ENCODE assay signal across 13 cellular contexts in the genomic region with DNA sequence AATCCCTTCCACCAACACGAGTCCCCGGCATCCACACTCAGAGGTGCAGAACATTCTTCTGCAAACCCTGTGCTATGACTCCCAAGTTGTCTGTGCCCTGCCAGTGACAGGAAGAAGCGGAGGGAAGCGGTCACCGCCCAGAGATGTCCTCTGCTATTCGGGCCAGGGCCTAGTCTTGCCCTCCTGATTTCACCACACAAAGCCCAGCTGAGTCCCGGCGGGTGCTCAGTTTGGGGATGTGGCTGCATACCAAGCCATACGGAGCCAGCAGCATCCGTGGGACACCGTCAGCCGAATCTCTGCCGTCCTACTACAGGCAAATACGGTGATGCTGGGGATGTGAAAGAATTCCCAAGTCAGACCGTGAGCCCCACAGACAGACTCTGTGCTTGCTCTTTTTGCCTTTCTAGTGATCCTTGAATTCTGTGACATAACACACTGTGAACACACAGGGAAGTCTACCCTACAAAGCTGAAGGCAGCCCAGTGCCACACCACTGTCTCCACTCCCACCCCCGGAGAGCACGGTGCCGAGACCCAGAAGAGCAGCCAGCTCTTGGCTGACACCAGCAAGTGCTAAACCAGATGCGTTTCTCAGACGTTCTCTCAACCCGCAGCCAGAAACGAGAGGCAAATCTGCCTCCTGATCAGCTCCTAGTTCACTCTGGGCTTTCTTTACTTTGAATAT. TPM values are rescaled to one million over a fixed set of nuclear protein-coding genes. Genes with fewer than 3 reads are reported as not detected.
DNase-seq lines count a peak whose midpoint lies in the region; TF ChIP-seq lines count a peak whose summit lies in the region.
"Had no signal": no experiment of that assay in that cellular context is flagged by ENCODE, and none has a peak within 500 bp of the region (broad histone marks: within the 10 kb centered on the region; RNA-seq: fewer than 3 reads in every experiment).

No MANE protein-coding gene starts in this region.

- no peak for DNase-seq in activated naive CD4-positive, alpha-beta T cell treated with anti-CD3 and anti-CD28 coated beads, Interleukin-2, amount 50 U/mL, for 16 hours
- DNase-seq in activated T-helper 2 cell treated with anti-CD3 and anti-CD28 coated beads, Interferon-gamma antibody, Interleukin-2, Interleukin-4, amounts not matched to agents 10 μg/mL and 5 μg/mL and 100 μg/mL, durations not matched to agents 14 hours and 24 hours and 36 hours (ENCODE audit: low spot score), result no peak
- DNase-seq in mesenteric fat pad (ENCODE audit: low spot score) (peak; percentile 72), type B pancreatic cell (ENCODE audit: extremely low spot score, unreplicated experiment) (no peak), NCI-H2196 treated with DMSO at 0.1 percent for 48 hours (lab: John Stamatoyannopoulos, UW; ENCODE audit: unreplicated experiment) (no peak), activated gamma-delta T cell (lab: John Stamatoyannopoulos, UW) (no peak), SK-N-DZ (ENCODE audit: low spot score) (no peak)
- DNase-seq: gastrocnemius medialis; NCI-H146; NCI-H69; stimulated activated CD4-positive, alpha-beta T cell treated with anti-CD3 and anti-CD28 coated beads, Interleukin-4, amount 100 ng/mL, for 1 hour; stimulated activated naive B cell treated with anti-CD40 and anti-IgM and Interleukin-4, amounts not matched to agents 10 μg/mL and 1 μg/mL and 100 μg/mL, for 72 hours had no signal

- peak overlapping the region; percentile 91 for H3K4me3 Mint-ChIP-seq in activated naive CD4-positive, alpha-beta T cell treated with anti-CD3 and anti-CD28 coated beads, Interleukin-2, amount 50 U/mL, for 24 hours
- H3K4me3 Mint-ChIP-seq in activated T-helper 2 cell treated with anti-CD3 and anti-CD28 coated beads, Interferon-gamma antibody, Interleukin-2, Interleukin-4, amounts not matched to agents 10 μg/mL and 5 μg/mL and 100 μg/mL, durations not matched to agents 14 hours and 24 hours and 36 hours (ENCODE audit: low read depth), result peak overlapping the region; percentile 57
- H3K4me3 Mint-ChIP-seq in type B pancreatic cell, result peak overlapping the region; percentile 76

- H3K36me3 Mint-ChIP-seq in activated naive CD4-positive, alpha-beta T cell treated with anti-CD3 and anti-CD28 coated beads, Interleukin-2, amount 50 U/mL, for 24 hours, result no peaks in the 10 kb centered on the region
- H3K36me3 Mint-ChIP-seq in activated T-helper 2 cell treated with anti-CD3 and anti-CD28 coated beads, Interferon-gamma antibody, Interleukin-2, Interleukin-4, amounts not matched to agents 10 μg/mL and 5 μg/mL and 100 μg/mL, durations not matched to agents 14 hours and 24 hours and 36 hours (ENCODE audit: low read depth), result no peaks in the 10 kb centered on the region
- H3K36me3 Mint-ChIP-seq in type B pancreatic cell, result no peaks in the 10 kb centered on the region

- peaks cover 16% of the 10 kb centered on the region for H3K4me1 Mint-ChIP-seq in activated naive CD4-positive, alpha-beta T cell treated with anti-CD3 and anti-CD28 coated beads, Interleukin-2, amount 50 U/mL, for 24 hours
- peaks cover 4% of the 10 kb centered on the region for H3K4me1 Mint-ChIP-seq in activated T-helper 2 cell treated with anti-CD3 and anti-CD28 coated beads, Interferon-gamma antibody, Interleukin-2, Interleukin-4, amounts not matched to agents 10 μg/mL and 5 μg/mL and 100 μg/mL, durations not matched to agents 14 hours and 24 hours and 36 hours (ENCODE audit: low read depth)
- no peaks in the 10 kb centered on the region for H3K4me1 Mint-ChIP-seq in type B pancreatic cell (ENCODE audit: unreplicated experiment)

- no peak for TF ChIP-seq CTCF in type B pancreatic cell (conservative IDR thresholded peaks at IDR 0.05)

- intact Hi-C loops in activated T-helper 2 cell treated with anti-CD3 and anti-CD28 coated beads, Interferon-gamma antibody, Interleukin-2, Interleukin-4, amounts not matched to agents 10 μg/mL and 5 μg/mL and 100 μg/mL, durations not matched to agents 14 hours and 24 hours and 36 hours (cut with micrococcal nuclease), result loop anchor here (5.0 kb wide), 1 partner anchor 142 kb away; no protein-coding TSS in a partner anchor

- no peaks in the 10 kb centered on the region for H3K27me3 Mint-ChIP-seq in activated naive CD4-positive, alpha-beta T cell treated with anti-CD3 and anti-CD28 coated beads, Interleukin-2, amount 50 U/mL, for 24 hours
- peaks cover 31% of the 10 kb centered on the region for H3K27me3 Mint-ChIP-seq in activated T-helper 2 cell treated with anti-CD3 and anti-CD28 coated beads, Interferon-gamma antibody, Interleukin-2, Interleukin-4, amounts not matched to agents 10 μg/mL and 5 μg/mL and 100 μg/mL, durations not matched to agents 14 hours and 24 hours and 36 hours (ENCODE audit: low read depth)
- peaks cover 59% of the 10 kb centered on the region for H3K27me3 Mint-ChIP-seq in type B pancreatic cell

- no peak overlapping the region for H3K27ac Mint-ChIP-seq in activated naive CD4-positive, alpha-beta T cell treated with anti-CD3 and anti-CD28 coated beads, Interleukin-2, amount 50 U/mL, for 24 hours
- H3K27ac Mint-ChIP-seq in activated T-helper 2 cell treated with anti-CD3 and anti-CD28 coated beads, Interferon-gamma antibody, Interleukin-2, Interleukin-4, amounts not matched to agents 10 μg/mL and 5 μg/mL and 100 μg/mL, durations not matched to agents 14 hours and 24 hours and 36 hours, result no peak overlapping the region
- H3K27ac Mint-ChIP-seq in type B pancreatic cell, result no peak overlapping the region
- H3K27ac Mint-ChIP-seq: stimulated activated naive B cell treated with anti-CD40 and anti-IgM and Interleukin-4, amounts not matched to agents 10 μg/mL and 1 μg/mL and 100 μg/mL, for 72 hours had no signal

- H3K9me3 Mint-ChIP-seq in activated naive CD4-positive, alpha-beta T cell treated with anti-CD3 and anti-CD28 coated beads, Interleukin-2, amount 50 U/mL, for 24 hours, result no peaks in the 10 kb centered on the region
- H3K9me3 Mint-ChIP-seq in activated T-helper 2 cell treated with anti-CD3 and anti-CD28 coated beads, Interferon-gamma antibody, Interleukin-2, Interleukin-4, amounts not matched to agents 10 μg/mL and 5 μg/mL and 100 μg/mL, durations not matched to agents 14 hours and 24 hours and 36 hours, result no peaks in the 10 kb centered on the region
- no peaks in the 10 kb centered on the region for H3K9me3 Mint-ChIP-seq in type B pancreatic cell
- H3K9me3 Mint-ChIP-seq: stimulated activated naive B cell treated with anti-CD40 and anti-IgM and Interleukin-4, amounts not matched to agents 10 μg/mL and 1 μg/mL and 100 μg/mL, for 72 hours had no signal

RNA-seq across cellular contexts. Expression of a gene that starts 2.0 kb away (rescaled TPM):
- 17.3 and 18.8 TPM in 2 replicates for total RNA-seq in activated T-helper 2 cell treated with anti-CD3 and anti-CD28 coated beads, Interferon-gamma antibody, Interleukin-2, Interleukin-4, amounts not matched to agents 10 μg/mL and 5 μg/mL and 100 μg/mL, durations not matched to agents 14 hours and 24 hours and 36 hours
- total RNA-seq in mesenteric fat pad, result 18.3 TPM
- total RNA-seq in type B pancreatic cell (ENCODE audit: low replicate concordance), result 8.0 and 12.9 TPM in 2 replicates
- 35.4 and 38.4 TPM in 2 replicates for polyA plus RNA-seq in SK-N-DZ (2014; cell fraction: cytosol; rRNA removed)
- 35.2 and 44.1 TPM in 2 replicates for polyA plus RNA-seq in SK-N-DZ (2014; cell fraction: nucleus; rRNA removed)

RNA-seq across cellular contexts. Expression of a gene that starts 26.2 kb away (rescaled TPM):
- total RNA-seq in activated T-helper 2 cell treated with anti-CD3 and anti-CD28 coated beads, Interferon-gamma antibody, Interleukin-2, Interleukin-4, amounts not matched to agents 10 μg/mL and 5 μg/mL and 100 μg/mL, durations not matched to agents 14 hours and 24 hours and 36 hours, result 2.8 and 3.5 TPM in 2 replicates
- total RNA-seq in mesenteric fat pad (9.0 TPM), type B pancreatic cell (ENCODE audit: low replicate concordance) (8.9 and 14.2 TPM in 2 replicates)
- polyA plus RNA-seq in SK-N-DZ (2014; cell fraction: cytosol; rRNA removed), result 6.8 and 7.5 TPM in 2 replicates
- 13.1 and 14.4 TPM in 2 replicates for polyA plus RNA-seq in SK-N-DZ (2014; cell fraction: nucleus; rRNA removed)
